7 cellular contexts compared by ENCODE assay signal in genomic region chr13:113815151-113816058, GRCh38. TPM values are rescaled to one million over a fixed set of nuclear protein-coding genes. Genes with fewer than 3 reads are reported as not detected.
A peak's percentile ranks its signal among the peaks of the same experiment; 100 is the strongest.
DNase-seq lines count a peak whose midpoint lies in the region; ATAC-seq lines count a peak whose summit lies in the region.

No MANE protein-coding gene starts in this region.

- in situ Hi-C loops in SK-MEL-5 (cut with HindIII; ENCODE audit: low pct_unique_long_range_greater_than_20kb, low sequenced_read_pairs): no loop called here

- peak overlapping the region; percentile 91 for H3K27ac Mint-ChIP-seq in stimulated activated memory B cell treated with anti-CD40 and anti-IgM and Interleukin-4, amounts not matched to agents 10 μg/mL and 1 μg/mL and 100 μg/mL, for 72 hours

- H3K27ac ChIP-seq in SJCRH30: no peak overlapping the region

- peaks cover 2% of the 10 kb centered on the region for H3K9me3 Mint-ChIP-seq in stimulated activated memory B cell treated with anti-CD40 and anti-IgM and Interleukin-4, amounts not matched to agents 10 μg/mL and 1 μg/mL and 100 μg/mL, for 72 hours

- H3K36me3 Mint-ChIP-seq in stimulated activated memory B cell treated with anti-CD40 and anti-IgM and Interleukin-4, amounts not matched to agents 10 μg/mL and 1 μg/mL and 100 μg/mL, for 72 hours: peaks cover 30% of the 10 kb centered on the region

- no peaks in the 10 kb centered on the region; the same call in 1 of the 2 replicates for H3K27me3 ChIP-seq in SJCRH30

- H3K36me3 ChIP-seq in SJCRH30: no peaks in the 10 kb centered on the region

- peak; percentile 49 for ATAC-seq in GM19463 (IDR thresholded peaks at IDR 0.05; ENCODE audit: unreplicated experiment)
- peak; percentile 37 for ATAC-seq in stimulated activated memory B cell treated with anti-CD40 and anti-IgM and Interleukin-4, amounts not matched to agents 10 μg/mL and 1 μg/mL and 100 μg/mL, for 72 hours

- no peak overlapping the region for H3K4me3 ChIP-seq in SJCRH30

- peak overlapping the region; percentile 96 for H3K4me3 Mint-ChIP-seq in stimulated activated memory B cell treated with anti-CD40 and anti-IgM and Interleukin-4, amounts not matched to agents 10 μg/mL and 1 μg/mL and 100 μg/mL, for 72 hours

- H3K27me3 Mint-ChIP-seq in stimulated activated memory B cell treated with anti-CD40 and anti-IgM and Interleukin-4, amounts not matched to agents 10 μg/mL and 1 μg/mL and 100 μg/mL, for 72 hours: no peaks in the 10 kb centered on the region

- peaks cover 14% of the 10 kb centered on the region for H3K4me1 ChIP-seq in SJCRH30

- H3K4me1 Mint-ChIP-seq in stimulated activated memory B cell treated with anti-CD40 and anti-IgM and Interleukin-4, amounts not matched to agents 10 μg/mL and 1 μg/mL and 100 μg/mL, for 72 hours: peaks cover 27% of the 10 kb centered on the region

- peak; percentile 74 for DNase-seq in SK-MEL-5 (ENCODE audit: low read depth, low spot score)
- DNase-seq in dermis microvascular lymphatic vessel endothelial cell (ENCODE audit: low read depth in 2 of 2): peak; percentile 50 to 61
- no peak for DNase-seq in NCI-H1694 (lab: John Stamatoyannopoulos, UW)
- no peak for DNase-seq in NCI-H2196 treated with DMSO at 0.1 percent for 48 hours (lab: John Stamatoyannopoulos, UW; ENCODE audit: unreplicated experiment)
- no peak for DNase-seq in SJCRH30

- H3K9me3 ChIP-seq in SJCRH30 (replicated peaks): no peaks in the 10 kb centered on the region

RNA-seq across cellular contexts. Expression of gene GAS6, which starts 48.5 kb away (rescaled TPM):
- 5.8 and 6.3 TPM in 2 replicates for total RNA-seq in SK-MEL-5 (2014; rRNA removed; shearing (Covaris generic))
- polyA plus RNA-seq in SK-MEL-5 (2015; cell fraction: cytosol; rRNA removed): 16.1 and 17.8 TPM in 2 replicates
- polyA plus RNA-seq in SK-MEL-5 (2015; cell fraction: nucleus; rRNA removed): 14.9 and 30.6 TPM in 2 replicates
- total RNA-seq in dermis microvascular lymphatic vessel endothelial cell: 58.0 and 126 TPM in 2 replicates
- 0.10 and 0.14 TPM in 2 replicates for total RNA-seq in SJCRH30 (2014; rRNA removed; shearing (Covaris generic))

RNA-seq across cellular contexts. Expression of gene TMEM255B, which starts 56.4 kb away (rescaled TPM):
- total RNA-seq in SK-MEL-5 (2014; rRNA removed; shearing (Covaris generic)): 0.48 and 0.67 TPM in 2 replicates
- 2.6 and 3.0 TPM in 2 replicates for polyA plus RNA-seq in SK-MEL-5 (2015; cell fraction: cytosol; rRNA removed)
- 3.8 TPM in 2 replicates for polyA plus RNA-seq in SK-MEL-5 (2015; cell fraction: nucleus; rRNA removed)
- 45.6 and 51.7 TPM in 2 replicates for total RNA-seq in dermis microvascular lymphatic vessel endothelial cell
- total RNA-seq in SJCRH30 (2014; rRNA removed; shearing (Covaris generic)): not detected in 2 replicates

Comparison
In these comparisons a context has a peak if more than half of its experiments do, and no peak if none do; other contexts are left out.
1. DNase-seq: peak in SK-MEL-5 (single experiment) and dermis microvascular lymphatic vessel endothelial cell (2 of 2); none in NCI-H1694 (single experiment), NCI-H2196 treated with DMSO at 0.1 percent for 48 hours (single experiment) and SJCRH30 (0 of 2).
2. RNA of gene TMEM255B, which starts 56.4 kb away (total RNA-seq): 45.6 to 51.7 TPM in dermis microvascular lymphatic vessel endothelial cell; 0.48 to 0.67 TPM in SK-MEL-5 and not detected in SJCRH30; every median in the first group is over 10 times any median in the second.